1 cellular context compared by ENCODE assay signal in genomic region chr9:121859646-121860045, GRCh38.
TF ChIP-seq lines count a peak whose summit lies in the region.

No MANE protein-coding gene starts in this region.

TF ChIP-seq in SK-N-SH, 30 proteins besides CTCF, POLR2A, EP300 and RAD21 (continued from another document):
- TF ChIP-seq USF2 (IDR thresholded peaks at IDR 0.05; ENCODE audit: borderline replicate concordance, low read depth, low read length) (no peak), IRF3 (IDR thresholded peaks at IDR 0.05; ENCODE audit: low read depth, low read length) (no peak), CHD2 (IDR thresholded peaks at IDR 0.05; ENCODE audit: low read length, partially characterized antibody) (no peak), JUND (IDR thresholded peaks at IDR 0.05) (no peak)
